1 cellular context compared by ENCODE assay signal in the genomic region with DNA sequence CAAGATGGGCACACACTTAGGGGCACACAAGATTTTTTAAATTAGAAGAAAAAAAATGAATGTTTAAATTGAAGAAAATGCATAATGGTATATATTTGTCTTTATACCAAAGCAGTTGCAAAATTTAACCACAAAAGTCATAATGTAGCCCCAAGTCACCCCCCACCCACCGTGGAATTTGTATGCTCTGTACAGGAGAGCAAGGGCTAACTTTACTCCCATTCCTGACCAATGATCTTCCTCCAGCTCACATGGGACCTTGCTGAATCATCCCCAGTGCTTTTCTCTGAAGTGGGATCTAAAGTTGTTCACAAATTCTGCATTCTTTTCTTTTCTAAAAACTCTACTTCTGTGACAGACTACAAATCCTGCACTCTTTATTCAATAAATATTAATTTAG.
TF ChIP-seq lines count a peak whose summit lies in the region.

No MANE protein-coding gene starts in this region.

TF ChIP-seq in K562, 482 proteins besides CTCF, POLR2A, EP300 and RAD21 (continued from another document):
- TF ChIP-seq, protein P1, sequence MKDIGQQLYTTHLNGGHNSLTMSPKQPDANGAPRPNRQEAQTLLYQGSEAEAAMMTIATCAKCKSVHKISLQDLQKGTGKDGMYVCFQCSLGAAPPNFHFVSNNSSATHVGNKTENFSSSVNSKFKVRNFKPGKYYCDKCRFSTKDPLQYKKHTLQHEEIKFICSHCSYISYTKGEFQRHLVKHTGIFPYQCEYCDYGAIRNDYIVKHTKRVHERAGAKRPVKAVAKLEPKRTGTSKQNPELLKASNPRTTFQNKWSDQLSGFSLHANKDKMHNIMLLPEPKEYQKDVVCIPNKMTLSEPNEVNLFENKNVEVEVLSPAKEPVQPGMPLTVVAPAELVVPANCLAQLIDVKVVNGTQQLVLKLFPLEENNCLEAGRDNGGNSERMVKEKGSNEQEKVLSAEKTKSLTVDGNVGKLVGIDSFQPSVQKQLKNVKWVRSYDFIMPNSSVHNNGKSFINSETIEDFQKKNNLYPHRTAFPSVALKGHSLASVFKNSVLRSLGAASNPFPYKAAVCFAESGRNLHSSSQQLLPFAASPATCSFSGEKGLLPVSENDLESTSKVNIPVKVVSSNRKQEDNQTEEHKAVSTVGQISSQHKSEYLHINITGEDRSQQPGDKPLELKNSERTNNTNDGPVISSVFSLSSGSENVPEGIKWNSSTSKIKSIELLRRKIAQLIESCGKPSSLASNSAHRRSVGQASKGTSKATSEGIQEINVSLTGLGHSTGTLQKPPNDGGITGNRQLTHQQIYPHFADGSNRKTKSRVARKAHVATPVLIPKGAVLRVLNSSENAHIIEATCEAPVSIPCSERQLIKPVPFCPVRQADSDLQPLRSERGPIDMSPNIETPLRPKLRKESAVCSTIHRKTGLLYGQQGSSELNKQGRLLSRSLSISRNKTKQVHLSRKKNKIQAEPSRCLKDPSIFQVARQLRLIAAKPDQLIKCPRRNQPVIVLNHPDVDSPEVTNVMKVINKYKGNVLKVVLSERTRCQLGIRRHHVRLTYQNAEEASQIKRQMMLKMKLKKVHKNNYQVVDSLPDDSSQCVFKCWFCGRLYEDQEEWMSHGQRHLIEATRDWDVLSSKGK (CRISPR knock-in tag; IDR thresholded peaks at IDR 0.05): no peak
- TF ChIP-seq, protein P2, sequence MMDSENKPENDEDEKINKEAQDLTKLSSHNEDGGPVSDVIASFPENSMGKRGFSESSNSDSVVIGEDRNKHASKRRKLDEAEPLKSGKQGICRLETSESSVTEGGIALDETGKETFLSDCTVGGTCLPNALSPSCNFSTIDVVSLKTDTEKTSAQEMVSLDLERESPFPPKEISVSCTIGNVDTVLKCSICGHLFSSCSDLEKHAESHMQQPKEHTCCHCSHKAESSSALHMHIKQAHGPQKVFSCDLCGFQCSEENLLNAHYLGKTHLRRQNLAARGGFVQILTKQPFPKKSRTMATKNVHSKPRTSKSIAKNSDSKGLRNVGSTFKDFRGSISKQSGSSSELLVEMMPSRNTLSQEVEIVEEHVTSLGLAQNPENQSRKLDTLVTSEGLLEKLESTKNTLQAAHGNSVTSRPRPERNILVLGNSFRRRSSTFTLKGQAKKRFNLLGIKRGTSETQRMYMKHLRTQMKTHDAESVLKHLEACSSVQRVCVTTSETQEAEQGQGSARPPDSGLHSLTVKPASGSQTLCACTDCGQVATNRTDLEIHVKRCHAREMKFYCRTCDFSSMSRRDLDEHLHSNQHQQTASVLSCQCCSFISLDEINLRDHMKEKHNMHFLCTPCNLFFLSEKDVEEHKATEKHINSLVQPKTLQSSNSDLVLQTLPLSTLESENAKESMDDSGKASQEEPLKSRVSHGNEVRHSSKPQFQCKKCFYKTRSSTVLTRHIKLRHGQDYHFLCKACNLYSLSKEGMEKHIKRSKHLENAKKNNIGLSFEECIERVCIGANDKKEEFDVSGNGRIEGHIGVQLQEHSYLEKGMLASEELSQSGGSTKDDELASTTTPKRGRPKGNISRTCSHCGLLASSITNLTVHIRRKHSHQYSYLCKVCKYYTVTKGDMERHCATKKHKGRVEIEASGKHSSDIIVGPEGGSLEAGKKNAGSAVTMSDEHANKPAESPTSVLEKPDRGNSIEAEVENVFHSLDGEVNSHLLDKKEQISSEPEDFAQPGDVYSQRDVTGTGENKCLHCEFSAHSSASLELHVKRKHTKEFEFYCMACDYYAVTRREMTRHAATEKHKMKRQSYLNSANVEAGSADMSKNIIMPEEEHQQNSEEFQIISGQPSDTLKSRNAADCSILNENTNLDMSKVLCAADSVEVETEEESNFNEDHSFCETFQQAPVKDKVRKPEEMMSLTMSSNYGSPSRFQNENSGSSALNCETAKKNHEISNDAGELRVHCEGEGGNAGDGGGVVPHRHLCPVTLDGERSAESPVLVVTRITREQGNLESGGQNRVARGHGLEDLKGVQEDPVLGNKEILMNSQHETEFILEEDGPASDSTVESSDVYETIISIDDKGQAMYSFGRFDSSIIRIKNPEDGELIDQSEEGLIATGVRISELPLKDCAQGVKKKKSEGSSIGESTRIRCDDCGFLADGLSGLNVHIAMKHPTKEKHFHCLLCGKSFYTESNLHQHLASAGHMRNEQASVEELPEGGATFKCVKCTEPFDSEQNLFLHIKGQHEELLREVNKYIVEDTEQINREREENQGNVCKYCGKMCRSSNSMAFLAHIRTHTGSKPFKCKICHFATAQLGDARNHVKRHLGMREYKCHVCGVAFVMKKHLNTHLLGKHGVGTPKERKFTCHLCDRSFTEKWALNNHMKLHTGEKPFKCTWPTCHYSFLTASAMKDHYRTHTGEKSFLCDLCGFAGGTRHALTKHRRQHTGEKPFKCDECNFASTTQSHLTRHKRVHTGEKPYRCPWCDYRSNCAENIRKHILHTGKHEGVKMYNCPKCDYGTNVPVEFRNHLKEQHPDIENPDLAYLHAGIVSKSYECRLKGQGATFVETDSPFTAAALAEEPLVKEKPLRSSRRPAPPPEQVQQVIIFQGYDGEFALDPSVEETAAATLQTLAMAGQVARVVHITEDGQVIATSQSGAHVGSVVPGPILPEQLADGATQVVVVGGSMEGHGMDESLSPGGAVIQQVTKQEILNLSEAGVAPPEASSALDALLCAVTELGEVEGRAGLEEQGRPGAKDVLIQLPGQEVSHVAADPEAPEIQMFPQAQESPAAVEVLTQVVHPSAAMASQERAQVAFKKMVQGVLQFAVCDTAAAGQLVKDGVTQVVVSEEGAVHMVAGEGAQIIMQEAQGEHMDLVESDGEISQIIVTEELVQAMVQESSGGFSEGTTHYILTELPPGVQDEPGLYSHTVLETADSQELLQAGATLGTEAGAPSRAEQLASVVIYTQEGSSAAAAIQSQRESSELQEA (IDR thresholded peaks at IDR 0.05; ENCODE audit: low read depth): no peak
- TF ChIP-seq, protein P3, sequence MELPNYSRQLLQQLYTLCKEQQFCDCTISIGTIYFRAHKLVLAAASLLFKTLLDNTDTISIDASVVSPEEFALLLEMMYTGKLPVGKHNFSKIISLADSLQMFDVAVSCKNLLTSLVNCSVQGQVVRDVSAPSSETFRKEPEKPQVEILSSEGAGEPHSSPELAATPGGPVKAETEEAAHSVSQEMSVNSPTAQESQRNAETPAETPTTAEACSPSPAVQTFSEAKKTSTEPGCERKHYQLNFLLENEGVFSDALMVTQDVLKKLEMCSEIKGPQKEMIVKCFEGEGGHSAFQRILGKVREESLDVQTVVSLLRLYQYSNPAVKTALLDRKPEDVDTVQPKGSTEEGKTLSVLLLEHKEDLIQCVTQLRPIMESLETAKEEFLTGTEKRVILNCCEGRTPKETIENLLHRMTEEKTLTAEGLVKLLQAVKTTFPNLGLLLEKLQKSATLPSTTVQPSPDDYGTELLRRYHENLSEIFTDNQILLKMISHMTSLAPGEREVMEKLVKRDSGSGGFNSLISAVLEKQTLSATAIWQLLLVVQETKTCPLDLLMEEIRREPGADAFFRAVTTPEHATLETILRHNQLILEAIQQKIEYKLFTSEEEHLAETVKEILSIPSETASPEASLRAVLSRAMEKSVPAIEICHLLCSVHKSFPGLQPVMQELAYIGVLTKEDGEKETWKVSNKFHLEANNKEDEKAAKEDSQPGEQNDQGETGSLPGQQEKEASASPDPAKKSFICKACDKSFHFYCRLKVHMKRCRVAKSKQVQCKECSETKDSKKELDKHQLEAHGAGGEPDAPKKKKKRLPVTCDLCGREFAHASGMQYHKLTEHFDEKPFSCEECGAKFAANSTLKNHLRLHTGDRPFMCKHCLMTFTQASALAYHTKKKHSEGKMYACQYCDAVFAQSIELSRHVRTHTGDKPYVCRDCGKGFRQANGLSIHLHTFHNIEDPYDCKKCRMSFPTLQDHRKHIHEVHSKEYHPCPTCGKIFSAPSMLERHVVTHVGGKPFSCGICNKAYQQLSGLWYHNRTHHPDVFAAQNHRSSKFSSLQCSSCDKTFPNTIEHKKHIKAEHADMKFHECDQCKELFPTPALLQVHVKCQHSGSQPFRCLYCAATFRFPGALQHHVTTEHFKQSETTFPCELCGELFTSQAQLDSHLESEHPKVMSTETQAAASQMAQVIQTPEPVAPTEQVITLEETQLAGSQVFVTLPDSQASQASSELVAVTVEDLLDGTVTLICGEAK (IDR thresholded peaks at IDR 0.05): no peak
- TF ChIP-seq, protein P3 (CRISPR knock-in tag; IDR thresholded peaks at IDR 0.05): no peak
TF ChIP-seq in K562: peak in this region for 11.
